In the genomic region with DNA sequence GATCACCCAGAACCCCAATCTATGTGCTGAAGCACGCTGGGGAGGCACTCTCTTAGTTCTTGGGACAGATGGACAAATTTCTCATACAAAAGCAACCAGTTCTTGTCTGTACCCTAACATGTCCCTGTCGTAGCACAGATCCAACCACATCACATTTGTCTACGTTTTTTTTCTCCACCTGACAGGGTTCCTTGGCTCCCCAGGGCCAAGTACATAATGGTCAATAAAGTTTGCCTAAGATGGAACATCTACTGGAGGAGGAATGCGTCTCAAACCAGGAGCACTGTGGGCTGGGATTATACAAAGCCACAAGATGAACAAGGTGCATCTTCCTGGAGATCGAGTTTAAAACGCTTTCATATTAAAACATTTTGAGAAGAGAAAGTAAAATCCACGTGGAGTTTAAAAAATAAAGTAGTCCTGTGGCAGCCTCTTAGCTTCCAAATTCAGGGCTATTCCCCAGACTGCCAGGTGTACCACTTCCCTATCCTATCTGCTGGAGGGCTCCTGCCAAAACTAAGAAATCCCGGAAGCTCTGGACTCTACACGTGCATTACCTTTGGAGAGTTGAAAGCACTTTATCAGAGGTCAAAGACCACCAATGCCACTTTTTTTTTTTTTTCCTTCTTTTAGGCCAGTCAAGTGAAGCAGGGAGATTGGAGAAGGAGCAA, we compare ENCODE assay signal across 8 cellular contexts. TPM values are rescaled to one million over a fixed set of nuclear protein-coding genes. Genes with fewer than 3 reads are reported as not detected.
DNase-seq lines count a peak whose midpoint lies in the region; ATAC-seq and TF ChIP-seq lines count a peak whose summit lies in the region.

No MANE protein-coding gene starts in this region.

- peaks cover 18% of the 10 kb centered on the region for H3K4me1 ChIP-seq in Panc1 (ENCODE audit: control insufficient read depth, insufficient read depth, low read length)
- H3K4me1 ChIP-seq in esophagus muscularis mucosa, result peaks cover 4 to 46% (median 36%) of the 10 kb centered on the region in 4 donors
- H3K4me1 ChIP-seq in gastrocnemius medialis, result peaks cover 10% of the 10 kb centered on the region in 2 donors

- intact Hi-C loops in Panc1 (cut with micrococcal nuclease; ENCODE audit: unreplicated experiment), result no loop called here
- intact Hi-C loops in esophagus muscularis mucosa (cut with DNase I), result no loop called here
- intact Hi-C loops in gastrocnemius medialis (cut with DNase I; ENCODE audit: low total_unique reads), result loop anchor here (5.0 kb wide), 2 partner anchors 66 to 161 kb away; a partner anchor contains a TSS

- no peak for TF ChIP-seq CTCF in GM12864 (IDR thresholded peaks at IDR 0.05; ENCODE audit: low read depth, low read length, missing control alignments)
- no peak for TF ChIP-seq CTCF in Panc1 (IDR thresholded peaks at IDR 0.05)
- no peak for TF ChIP-seq CTCF in esophagus muscularis mucosa (IDR thresholded peaks at IDR 0.05)
- no peak for TF ChIP-seq CTCF in gastrocnemius medialis (IDR thresholded peaks at IDR 0.05 in 4 of 5, conservative IDR thresholded peaks at IDR 0.05 in 1 of 5)

- H3K9me3 ChIP-seq in Panc1 (ENCODE audit: control insufficient read depth, insufficient read depth, low read depth, low read length) (no peaks in the 10 kb centered on the region), esophagus muscularis mucosa (no peaks in the 10 kb centered on the region), gastrocnemius medialis (no peaks in the 10 kb centered on the region)

- 74% methylated on average over 9 of the region's 9 CpGs for WGBS in esophagus muscularis mucosa

- DNase-seq in GM12864 (ENCODE audit: low read depth), result no peak
- DNase-seq in Panc1 (ENCODE audit: low read depth, low spot score), result no peak
- DNase-seq in esophagus muscularis mucosa (ENCODE audit: extremely low spot score), result no peak
- no peak for DNase-seq in gastrocnemius medialis
- no peak for DNase-seq in DMS53 treated with DMSO at 0.1 percent for 48 hours (lab: John Stamatoyannopoulos, UW; ENCODE audit: unreplicated experiment)

- no peak for ATAC-seq in Panc1
- ATAC-seq in gastrocnemius medialis, result no peak
- no peak for ATAC-seq in HG02798 (IDR thresholded peaks at IDR 0.05; ENCODE audit: poor library complexity, unreplicated experiment)
- no peak for ATAC-seq in GM18858 (IDR thresholded peaks at IDR 0.05; ENCODE audit: unreplicated experiment)
- ATAC-seq in HG03442 (IDR thresholded peaks at IDR 0.05; ENCODE audit: unreplicated experiment), result no peak

- 0 out of 2 replicates have a peak overlapping the region, but pooled peaks have one; percentile 7 for H3K27ac ChIP-seq in Panc1 (ENCODE audit: low read length)
- peak overlapping the region; percentile 82 to 87 (median 85) for H3K27ac ChIP-seq in esophagus muscularis mucosa (replicated peaks in 1 of 4)
- peak overlapping the region in 3 of 4 donors; percentile 70 to 78 (median 75) for H3K27ac ChIP-seq in gastrocnemius medialis

- in situ Hi-C loops in Panc1 (cut with HindIII; ENCODE audit: low pct_unique_long_range_greater_than_20kb, low sequenced_read_pairs), result no loop called here
- in situ Hi-C loops in gastrocnemius medialis (cut with MboI; ENCODE audit: low sequenced_read_pairs in 4 of 4), result no loop called here

- no peak for TF ChIP-seq POLR2A in esophagus muscularis mucosa (IDR thresholded peaks at IDR 0.05; ENCODE audit: low read depth)
- no peak for TF ChIP-seq POLR2A in gastrocnemius medialis (IDR thresholded peaks at IDR 0.05)

- peaks cover 3% of the 10 kb centered on the region; the same call in 1 of the 2 replicates for H3K36me3 ChIP-seq in Panc1 (ENCODE audit: control insufficient read depth, insufficient read depth, low read length)
- no peaks in the 10 kb centered on the region for H3K36me3 ChIP-seq in esophagus muscularis mucosa
- H3K36me3 ChIP-seq in gastrocnemius medialis, result no peaks in the 10 kb centered on the region

- H3K4me3 ChIP-seq in GM12864 (ENCODE audit: low read depth, low read length) (peak overlapping the region; percentile 93), Panc1 (ENCODE audit: low read depth in 2 of 2, low read length in 2 of 2) (peak overlapping the region; percentile 72 to 93), esophagus muscularis mucosa (peak overlapping the region; percentile 72 to 88 (median 82)), gastrocnemius medialis (peak overlapping the region; percentile 80 to 89 (median 81))

- TF ChIP-seq EP300 in esophagus muscularis mucosa (IDR thresholded peaks at IDR 0.05), result no peak

- POLR2A ChIA-PET in Panc1 (lab: Charles Lee), result no interaction called here

- CTCF ChIA-PET in Panc1 (lab: Charles Lee), result no interaction called here

- TSS peak; percentile 29 for BruUV-seq in Panc1 (replicated peaks; lab: Mats Ljungman, UMichigan)

- H3K27me3 ChIP-seq in Panc1 (ENCODE audit: control insufficient read depth, insufficient read depth, low read length), result peaks cover 12% of the 10 kb centered on the region
- no peaks in the 10 kb centered on the region for H3K27me3 ChIP-seq in esophagus muscularis mucosa
- H3K27me3 ChIP-seq in gastrocnemius medialis, result no peaks in the 10 kb centered on the region

RNA-seq across cellular contexts. Expression of a gene that starts 1.4 kb away (rescaled TPM):
- total RNA-seq in Panc1 (2021; ENCODE audit: unreplicated experiment) (15.4 TPM), esophagus muscularis mucosa (10 to 100 TPM; 15.0 to 27.9 (median 19.8) TPM), gastrocnemius medialis (1 to 10 TPM; 2.8 to 6.5 (median 4.1) TPM)
- polyA plus RNA-seq in Panc1 (2012; ENCODE audit: insufficient read length), result 14.4 TPM

Comparison
In these comparisons a context has a peak if more than half of its experiments do, and no peak if none do; other contexts are left out.
1. H3K27ac ChIP-seq: peak in every context shown above with its lines; median percentile 85 in esophagus muscularis mucosa; 75 in gastrocnemius medialis; 7 in Panc1.